In the genomic region with DNA sequence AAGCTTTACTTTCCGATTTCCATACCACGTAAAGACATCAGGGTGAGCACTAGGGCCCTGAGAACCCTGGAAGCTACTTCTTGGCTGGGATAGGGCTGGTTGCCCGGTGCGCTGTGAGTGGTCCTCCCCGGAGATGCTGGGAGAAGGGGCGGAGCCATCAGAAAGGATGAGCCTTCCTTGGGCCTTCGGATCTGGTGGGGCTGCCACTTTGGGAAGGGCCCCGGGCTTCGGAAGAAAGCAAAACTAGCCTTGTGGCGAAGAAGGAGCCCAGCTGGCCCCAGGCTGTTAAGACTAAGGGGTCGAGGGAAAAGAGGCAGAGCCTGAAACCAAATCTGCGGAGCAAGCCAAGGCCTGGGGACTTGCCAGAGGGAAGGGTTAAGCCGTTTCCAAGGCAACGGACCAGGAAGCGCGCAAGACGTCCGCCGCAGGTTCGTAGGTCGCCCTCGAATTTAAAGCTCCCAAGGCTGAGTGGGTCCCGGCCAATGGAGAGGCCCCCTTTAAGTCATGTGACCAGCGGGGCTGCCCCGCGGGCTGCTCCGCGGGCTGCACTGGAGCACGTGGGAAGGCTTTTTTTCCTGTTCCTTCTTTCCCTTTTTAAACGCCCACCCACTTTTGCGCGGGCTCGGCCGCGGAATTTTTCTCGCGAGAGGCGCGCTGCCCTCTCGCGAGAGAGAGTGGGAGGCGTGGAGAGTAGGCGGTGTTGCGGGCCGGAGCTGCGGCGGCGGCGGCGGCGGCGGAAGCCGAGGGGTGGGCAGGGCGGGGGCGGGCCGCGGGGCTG, we compare ENCODE assay signal across 1 cellular context.
TF ChIP-seq lines count a peak whose summit lies in the region.

No MANE protein-coding gene starts in this region.

TF ChIP-seq in K562, 482 proteins besides CTCF, POLR2A, EP300 and RAD21 (continued from another document and continues in another):
- TF ChIP-seq, protein P1, sequence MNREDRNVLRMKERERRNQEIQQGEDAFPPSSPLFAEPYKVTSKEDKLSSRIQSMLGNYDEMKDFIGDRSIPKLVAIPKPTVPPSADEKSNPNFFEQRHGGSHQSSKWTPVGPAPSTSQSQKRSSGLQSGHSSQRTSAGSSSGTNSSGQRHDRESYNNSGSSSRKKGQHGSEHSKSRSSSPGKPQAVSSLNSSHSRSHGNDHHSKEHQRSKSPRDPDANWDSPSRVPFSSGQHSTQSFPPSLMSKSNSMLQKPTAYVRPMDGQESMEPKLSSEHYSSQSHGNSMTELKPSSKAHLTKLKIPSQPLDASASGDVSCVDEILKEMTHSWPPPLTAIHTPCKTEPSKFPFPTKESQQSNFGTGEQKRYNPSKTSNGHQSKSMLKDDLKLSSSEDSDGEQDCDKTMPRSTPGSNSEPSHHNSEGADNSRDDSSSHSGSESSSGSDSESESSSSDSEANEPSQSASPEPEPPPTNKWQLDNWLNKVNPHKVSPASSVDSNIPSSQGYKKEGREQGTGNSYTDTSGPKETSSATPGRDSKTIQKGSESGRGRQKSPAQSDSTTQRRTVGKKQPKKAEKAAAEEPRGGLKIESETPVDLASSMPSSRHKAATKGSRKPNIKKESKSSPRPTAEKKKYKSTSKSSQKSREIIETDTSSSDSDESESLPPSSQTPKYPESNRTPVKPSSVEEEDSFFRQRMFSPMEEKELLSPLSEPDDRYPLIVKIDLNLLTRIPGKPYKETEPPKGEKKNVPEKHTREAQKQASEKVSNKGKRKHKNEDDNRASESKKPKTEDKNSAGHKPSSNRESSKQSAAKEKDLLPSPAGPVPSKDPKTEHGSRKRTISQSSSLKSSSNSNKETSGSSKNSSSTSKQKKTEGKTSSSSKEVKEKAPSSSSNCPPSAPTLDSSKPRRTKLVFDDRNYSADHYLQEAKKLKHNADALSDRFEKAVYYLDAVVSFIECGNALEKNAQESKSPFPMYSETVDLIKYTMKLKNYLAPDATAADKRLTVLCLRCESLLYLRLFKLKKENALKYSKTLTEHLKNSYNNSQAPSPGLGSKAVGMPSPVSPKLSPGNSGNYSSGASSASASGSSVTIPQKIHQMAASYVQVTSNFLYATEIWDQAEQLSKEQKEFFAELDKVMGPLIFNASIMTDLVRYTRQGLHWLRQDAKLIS (CRISPR knock-in tag; IDR thresholded peaks at IDR 0.05): no peak; the same call in 1 of the 2 replicates
- TF ChIP-seq WHSC1 (IDR thresholded peaks at IDR 0.05; ENCODE audit: low read length): no peak
- TF ChIP-seq DNMT1 (IDR thresholded peaks at IDR 0.05): no peak
- no peak for TF ChIP-seq POLR2AphosphoS2 (IDR thresholded peaks at IDR 0.05; ENCODE audit: low read length)
- TF ChIP-seq, protein P2, sequence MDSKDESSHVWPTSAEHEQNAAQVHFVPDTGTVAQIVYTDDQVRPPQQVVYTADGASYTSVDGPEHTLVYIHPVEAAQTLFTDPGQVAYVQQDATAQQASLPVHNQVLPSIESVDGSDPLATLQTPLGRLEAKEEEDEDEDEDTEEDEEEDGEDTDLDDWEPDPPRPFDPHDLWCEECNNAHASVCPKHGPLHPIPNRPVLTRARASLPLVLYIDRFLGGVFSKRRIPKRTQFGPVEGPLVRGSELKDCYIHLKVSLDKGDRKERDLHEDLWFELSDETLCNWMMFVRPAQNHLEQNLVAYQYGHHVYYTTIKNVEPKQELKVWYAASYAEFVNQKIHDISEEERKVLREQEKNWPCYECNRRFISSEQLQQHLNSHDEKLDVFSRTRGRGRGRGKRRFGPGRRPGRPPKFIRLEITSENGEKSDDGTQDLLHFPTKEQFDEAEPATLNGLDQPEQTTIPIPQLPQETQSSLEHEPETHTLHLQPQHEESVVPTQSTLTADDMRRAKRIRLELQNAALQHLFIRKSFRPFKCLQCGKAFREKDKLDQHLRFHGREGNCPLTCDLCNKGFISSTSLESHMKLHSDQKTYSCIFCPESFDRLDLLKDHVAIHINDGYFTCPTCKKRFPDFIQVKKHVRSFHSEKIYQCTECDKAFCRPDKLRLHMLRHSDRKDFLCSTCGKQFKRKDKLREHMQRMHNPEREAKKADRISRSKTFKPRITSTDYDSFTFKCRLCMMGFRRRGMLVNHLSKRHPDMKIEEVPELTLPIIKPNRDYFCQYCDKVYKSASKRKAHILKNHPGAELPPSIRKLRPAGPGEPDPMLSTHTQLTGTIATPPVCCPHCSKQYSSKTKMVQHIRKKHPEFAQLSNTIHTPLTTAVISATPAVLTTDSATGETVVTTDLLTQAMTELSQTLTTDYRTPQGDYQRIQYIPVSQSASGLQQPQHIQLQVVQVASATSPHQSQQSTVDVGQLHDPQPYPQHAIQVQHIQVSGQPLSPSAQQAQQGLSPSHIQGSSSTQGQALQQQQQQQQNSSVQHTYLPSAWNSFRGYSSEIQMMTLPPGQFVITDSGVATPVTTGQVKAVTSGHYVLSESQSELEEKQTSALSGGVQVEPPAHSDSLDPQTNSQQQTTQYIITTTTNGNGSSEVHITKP (IDR thresholded peaks at IDR 0.05; ENCODE audit: partially characterized antibody): no peak
- no peak for TF ChIP-seq SRSF7 (optimal IDR thresholded peaks at IDR 0.05; ENCODE audit: low read depth, low read length)
- TF ChIP-seq, protein P3, sequence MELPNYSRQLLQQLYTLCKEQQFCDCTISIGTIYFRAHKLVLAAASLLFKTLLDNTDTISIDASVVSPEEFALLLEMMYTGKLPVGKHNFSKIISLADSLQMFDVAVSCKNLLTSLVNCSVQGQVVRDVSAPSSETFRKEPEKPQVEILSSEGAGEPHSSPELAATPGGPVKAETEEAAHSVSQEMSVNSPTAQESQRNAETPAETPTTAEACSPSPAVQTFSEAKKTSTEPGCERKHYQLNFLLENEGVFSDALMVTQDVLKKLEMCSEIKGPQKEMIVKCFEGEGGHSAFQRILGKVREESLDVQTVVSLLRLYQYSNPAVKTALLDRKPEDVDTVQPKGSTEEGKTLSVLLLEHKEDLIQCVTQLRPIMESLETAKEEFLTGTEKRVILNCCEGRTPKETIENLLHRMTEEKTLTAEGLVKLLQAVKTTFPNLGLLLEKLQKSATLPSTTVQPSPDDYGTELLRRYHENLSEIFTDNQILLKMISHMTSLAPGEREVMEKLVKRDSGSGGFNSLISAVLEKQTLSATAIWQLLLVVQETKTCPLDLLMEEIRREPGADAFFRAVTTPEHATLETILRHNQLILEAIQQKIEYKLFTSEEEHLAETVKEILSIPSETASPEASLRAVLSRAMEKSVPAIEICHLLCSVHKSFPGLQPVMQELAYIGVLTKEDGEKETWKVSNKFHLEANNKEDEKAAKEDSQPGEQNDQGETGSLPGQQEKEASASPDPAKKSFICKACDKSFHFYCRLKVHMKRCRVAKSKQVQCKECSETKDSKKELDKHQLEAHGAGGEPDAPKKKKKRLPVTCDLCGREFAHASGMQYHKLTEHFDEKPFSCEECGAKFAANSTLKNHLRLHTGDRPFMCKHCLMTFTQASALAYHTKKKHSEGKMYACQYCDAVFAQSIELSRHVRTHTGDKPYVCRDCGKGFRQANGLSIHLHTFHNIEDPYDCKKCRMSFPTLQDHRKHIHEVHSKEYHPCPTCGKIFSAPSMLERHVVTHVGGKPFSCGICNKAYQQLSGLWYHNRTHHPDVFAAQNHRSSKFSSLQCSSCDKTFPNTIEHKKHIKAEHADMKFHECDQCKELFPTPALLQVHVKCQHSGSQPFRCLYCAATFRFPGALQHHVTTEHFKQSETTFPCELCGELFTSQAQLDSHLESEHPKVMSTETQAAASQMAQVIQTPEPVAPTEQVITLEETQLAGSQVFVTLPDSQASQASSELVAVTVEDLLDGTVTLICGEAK (IDR thresholded peaks at IDR 0.05): peak; percentile 31; the same call in 1 of the 2 replicates
- TF ChIP-seq, protein P3 (CRISPR knock-in tag; IDR thresholded peaks at IDR 0.05): no peak
- TF ChIP-seq POLR2AphosphoS5 (IDR thresholded peaks at IDR 0.05; ENCODE audit: control insufficient read depth, insufficient read depth, low read depth, low read length): no peak
- no peak for TF ChIP-seq CHCHD3 (CRISPR knock-in tag; IDR thresholded peaks at IDR 0.05)
- no peak for TF ChIP-seq MTA1 (IDR thresholded peaks at IDR 0.05; ENCODE audit: borderline replicate concordance)
- TF ChIP-seq NR4A1 (CRISPR knock-in tag; IDR thresholded peaks at IDR 0.05): no peak
- TF ChIP-seq NR4A1 (tag; IDR thresholded peaks at IDR 0.05): no peak
- TF ChIP-seq ELF1 (tag; IDR thresholded peaks at IDR 0.05): peak; percentile 74; the same call in 1 of the 2 replicates
- TF ChIP-seq NFIC (IDR thresholded peaks at IDR 0.05): no peak
- TF ChIP-seq ELF2 (CRISPR knock-in tag; IDR thresholded peaks at IDR 0.05): no peak
- TF ChIP-seq GTF2F1 (IDR thresholded peaks at IDR 0.05; ENCODE audit: low read depth, low read length): no peak
- no peak for TF ChIP-seq BACH1 (tag; IDR thresholded peaks at IDR 0.05)
- no peak for TF ChIP-seq KHSRP (IDR thresholded peaks at IDR 0.05)
- TF ChIP-seq, protein P4, sequence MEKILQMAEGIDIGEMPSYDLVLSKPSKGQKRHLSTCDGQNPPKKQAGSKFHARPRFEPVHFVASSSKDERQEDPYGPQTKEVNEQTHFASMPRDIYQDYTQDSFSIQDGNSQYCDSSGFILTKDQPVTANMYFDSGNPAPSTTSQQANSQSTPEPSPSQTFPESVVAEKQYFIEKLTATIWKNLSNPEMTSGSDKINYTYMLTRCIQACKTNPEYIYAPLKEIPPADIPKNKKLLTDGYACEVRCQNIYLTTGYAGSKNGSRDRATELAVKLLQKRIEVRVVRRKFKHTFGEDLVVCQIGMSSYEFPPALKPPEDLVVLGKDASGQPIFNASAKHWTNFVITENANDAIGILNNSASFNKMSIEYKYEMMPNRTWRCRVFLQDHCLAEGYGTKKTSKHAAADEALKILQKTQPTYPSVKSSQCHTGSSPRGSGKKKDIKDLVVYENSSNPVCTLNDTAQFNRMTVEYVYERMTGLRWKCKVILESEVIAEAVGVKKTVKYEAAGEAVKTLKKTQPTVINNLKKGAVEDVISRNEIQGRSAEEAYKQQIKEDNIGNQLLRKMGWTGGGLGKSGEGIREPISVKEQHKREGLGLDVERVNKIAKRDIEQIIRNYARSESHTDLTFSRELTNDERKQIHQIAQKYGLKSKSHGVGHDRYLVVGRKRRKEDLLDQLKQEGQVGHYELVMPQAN (IDR thresholded peaks at IDR 0.05; ENCODE audit: borderline replicate concordance): peak; percentile 61; the same call in 1 of the 2 replicates
- TF ChIP-seq CBX1 (IDR thresholded peaks at IDR 0.05; ENCODE audit: low read depth): no peak; the same call in 1 of the 2 replicates
- TF ChIP-seq, protein P5, sequence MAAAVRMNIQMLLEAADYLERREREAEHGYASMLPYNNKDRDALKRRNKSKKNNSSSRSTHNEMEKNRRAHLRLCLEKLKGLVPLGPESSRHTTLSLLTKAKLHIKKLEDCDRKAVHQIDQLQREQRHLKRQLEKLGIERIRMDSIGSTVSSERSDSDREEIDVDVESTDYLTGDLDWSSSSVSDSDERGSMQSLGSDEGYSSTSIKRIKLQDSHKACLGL (CRISPR knock-in tag; IDR thresholded peaks at IDR 0.05; ENCODE audit: borderline replicate concordance, poor library complexity, severe bottlenecking): peak; percentile 56
- TF ChIP-seq TFAM (CRISPR knock-in tag; conservative IDR thresholded peaks at IDR 0.05): no peak
- no peak for TF ChIP-seq GABPB2 (CRISPR knock-in tag; conservative IDR thresholded peaks at IDR 0.05)
- no peak for TF ChIP-seq U2AF2 (optimal IDR thresholded peaks at IDR 0.05; ENCODE audit: low read depth, low read length)
- TF ChIP-seq PCBP2 (IDR thresholded peaks at IDR 0.05; ENCODE audit: low read depth, low read length, poor library complexity, severe bottlenecking): no peak
- no peak for TF ChIP-seq MCM7 (IDR thresholded peaks at IDR 0.05)
- TF ChIP-seq ASH1L (IDR thresholded peaks at IDR 0.05; ENCODE audit: borderline replicate concordance, low read depth, partially characterized antibody): no peak
- no peak for TF ChIP-seq CCAR2 (IDR thresholded peaks at IDR 0.05; ENCODE audit: low read depth, low read length)
- TF ChIP-seq HINFP (tag; conservative IDR thresholded peaks at IDR 0.05; ENCODE audit: low read depth): no peak
- no peak for TF ChIP-seq KLF1 (tag; IDR thresholded peaks at IDR 0.05)
- TF ChIP-seq ETS1 (conservative IDR thresholded peaks at IDR 0.05; ENCODE audit: control insufficient read depth, low read depth, low read length): no peak
- peak in 1 of 2 experiments; percentile 50; a peak in 1 of 4 replicates for TF ChIP-seq SRF (CRISPR knock-in tag; IDR thresholded peaks at IDR 0.05)
- no peak for TF ChIP-seq BRD4 (IDR thresholded peaks at IDR 0.05)
